In the genomic region with DNA sequence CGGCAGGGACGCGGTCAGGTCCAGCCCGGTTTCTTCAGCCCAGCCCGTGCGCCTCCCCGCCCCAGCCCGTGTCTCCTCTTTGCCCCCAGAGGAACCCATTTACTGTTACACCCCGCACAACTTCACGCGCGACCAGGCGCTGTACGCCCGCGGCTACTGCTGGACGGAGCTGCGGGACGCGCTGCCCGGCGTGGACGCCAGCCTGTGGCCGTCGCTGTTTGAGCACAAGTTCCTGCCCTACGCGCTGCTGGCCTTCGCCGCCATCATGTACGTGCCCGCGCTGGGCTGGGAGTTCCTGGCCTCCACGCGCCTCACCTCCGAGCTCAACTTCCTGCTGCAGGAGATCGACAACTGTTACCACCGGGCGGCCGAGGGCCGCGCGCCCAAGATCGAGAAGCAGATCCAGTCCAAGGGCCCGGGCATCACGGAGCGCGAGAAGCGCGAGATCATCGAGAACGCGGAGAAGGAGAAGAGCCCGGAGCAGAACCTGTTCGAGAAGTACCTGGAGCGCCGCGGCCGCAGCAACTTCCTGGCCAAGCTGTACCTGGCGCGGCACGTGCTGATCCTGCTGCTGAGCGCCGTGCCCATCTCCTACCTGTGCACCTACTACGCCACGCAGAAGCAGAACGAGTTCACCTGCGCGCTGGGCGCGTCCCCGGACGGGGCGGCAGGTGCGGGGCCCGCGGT, we compare ENCODE assay signal across 1 cellular context.
TF ChIP-seq lines count a peak whose summit lies in the region.

No MANE protein-coding gene starts in this region.

TF ChIP-seq in K562, 482 proteins besides CTCF, POLR2A, EP300 and RAD21:
- TF ChIP-seq CTBP1 (IDR thresholded peaks at IDR 0.05; ENCODE audit: borderline replicate concordance): no peak
- no peak for TF ChIP-seq ELF4 (CRISPR knock-in tag; IDR thresholded peaks at IDR 0.05)
- no peak for TF ChIP-seq HIVEP1 (CRISPR knock-in tag; IDR thresholded peaks at IDR 0.05)
- 0 out of 2 replicates have a peak, but pooled peaks have one; percentile 1 for TF ChIP-seq RBFOX2 (IDR thresholded peaks at IDR 0.05; ENCODE audit: low read depth, low read length)
- no peak for TF ChIP-seq YY1 (IDR thresholded peaks at IDR 0.05; ENCODE audit: borderline replicate concordance in 1 of 3, control insufficient read depth in 1 of 3, extremely low read depth in 1 of 3, insufficient read depth in 3 of 3, insufficient read length in 1 of 3, insufficient replicate concordance in 2 of 3, low read depth in 1 of 3, low read length in 2 of 3)
- TF ChIP-seq, protein P1, sequence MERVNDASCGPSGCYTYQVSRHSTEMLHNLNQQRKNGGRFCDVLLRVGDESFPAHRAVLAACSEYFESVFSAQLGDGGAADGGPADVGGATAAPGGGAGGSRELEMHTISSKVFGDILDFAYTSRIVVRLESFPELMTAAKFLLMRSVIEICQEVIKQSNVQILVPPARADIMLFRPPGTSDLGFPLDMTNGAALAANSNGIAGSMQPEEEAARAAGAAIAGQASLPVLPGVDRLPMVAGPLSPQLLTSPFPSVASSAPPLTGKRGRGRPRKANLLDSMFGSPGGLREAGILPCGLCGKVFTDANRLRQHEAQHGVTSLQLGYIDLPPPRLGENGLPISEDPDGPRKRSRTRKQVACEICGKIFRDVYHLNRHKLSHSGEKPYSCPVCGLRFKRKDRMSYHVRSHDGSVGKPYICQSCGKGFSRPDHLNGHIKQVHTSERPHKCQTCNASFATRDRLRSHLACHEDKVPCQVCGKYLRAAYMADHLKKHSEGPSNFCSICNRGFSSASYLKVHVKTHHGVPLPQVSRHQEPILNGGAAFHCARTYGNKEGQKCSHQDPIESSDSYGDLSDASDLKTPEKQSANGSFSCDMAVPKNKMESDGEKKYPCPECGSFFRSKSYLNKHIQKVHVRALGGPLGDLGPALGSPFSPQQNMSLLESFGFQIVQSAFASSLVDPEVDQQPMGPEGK (CRISPR knock-in tag; IDR thresholded peaks at IDR 0.05; ENCODE audit: borderline replicate concordance): no peak
- no peak for TF ChIP-seq ZNF507 (tag; conservative IDR thresholded peaks at IDR 0.05)
- no peak for TF ChIP-seq DMBX1 (CRISPR knock-in tag; IDR thresholded peaks at IDR 0.05; ENCODE audit: borderline replicate concordance)
